Comparison of ENCODE assay signal across 34 cellular contexts in genomic region chr10:107129013-107129412, GRCh38.
"Had no signal": no experiment of that assay in that cellular context is flagged by ENCODE, and none has a peak within 500 bp of the region (broad histone marks: within the 10 kb centered on the region; RNA-seq: fewer than 3 reads in every experiment).

No MANE protein-coding gene starts in this region.

- H3K36me3 ChIP-seq: MG63 had no signal

- H3K9ac ChIP-seq: KMS-11 had no signal

- DNase-seq: Karpas-422, Kasumi-1, MG63, MM.1S, MV-4-11, NCI-H1048, NCI-H1092, NCI-H1092 treated with DMSO at 0.1 percent for 48 hours, NCI-H1105, NCI-H1105 treated with DMSO at 0.1 percent for 48 hours, NCI-H1417, NCI-H1417 treated with DMSO at 0.1 percent for 48 hours, NCI-H1436, NCI-H1436 treated with DMSO at 0.1 percent for 48 hours, NCI-H146, NCI-H1694, NCI-H1694 treated with DMSO at 0.1 percent for 48 hours, NCI-H187, NCI-H187 treated with DMSO at 0.1 percent for 48 hours, NCI-H2029, NCI-H2029 treated with DMSO at 0.1 percent for 48 hours, NCI-H2081, NCI-H2081 treated with DMSO at 0.1 percent for 48 hours, NCI-H2107, NCI-H2171, NCI-H2171 treated with DMSO at 0.1 percent for 48 hours, NCI-H2227 treated with DMSO at 0.1 percent for 48 hours, NCI-H226, NCI-H345, NCI-H446, NCI-H446 treated with DMSO at 0.1 percent for 48 hours, NCI-H510A, NCI-H510A treated with DMSO at 0.1 percent for 48 hours had no signal

- H3K27ac ChIP-seq: KMS-11 had no signal

- H3K4me3 ChIP-seq: MG63 had no signal

- H3K27me3 ChIP-seq: MG63 had no signal

- H3K9me3 ChIP-seq: MG63 had no signal

- H3K4me2 ChIP-seq: KMS-11 had no signal
